Comparison of ENCODE assay signal across 15 cellular contexts in genomic region chr2:105381119-105381668, GRCh38. TPM values are rescaled to one million over a fixed set of nuclear protein-coding genes. Genes with fewer than 3 reads are reported as not detected.
DNase-seq lines count a peak whose midpoint lies in the region; ATAC-seq and TF ChIP-seq lines count a peak whose summit lies in the region.
"Had no signal": no experiment of that assay in that cellular context is flagged by ENCODE, and none has a peak within 500 bp of the region (broad histone marks: within the 10 kb centered on the region; RNA-seq: fewer than 3 reads in every experiment).

No MANE protein-coding gene starts in this region.

- H3K27ac ChIP-seq in SJSA1 (peak overlapping the region; percentile 73), esophagus muscularis mucosa (replicated peaks in 1 of 4) (peak overlapping the region; percentile 33 to 75 (median 60)), neural progenitor cell (no peak overlapping the region), tibial artery (peak overlapping the region; percentile 60 to 67)
- H3K27ac ChIP-seq: body of pancreas had no signal

- peaks cover 98% of the 10 kb centered on the region for H3K36me3 ChIP-seq in SJSA1
- peaks cover 22 to 65% (median 40%) of the 10 kb centered on the region in 4 donors for H3K36me3 ChIP-seq in esophagus muscularis mucosa
- no peaks in the 10 kb centered on the region for H3K36me3 ChIP-seq in neural progenitor cell
- peaks cover 16 to 42% (median 40%) of the 10 kb centered on the region in 3 donors for H3K36me3 ChIP-seq in tibial artery

- DNase-seq in SJSA1 (ENCODE audit: low read depth in 1 of 2, low spot score in 2 of 2) (no peak), esophagus muscularis mucosa (ENCODE audit: extremely low spot score) (no peak), neural progenitor cell (ENCODE audit: low spot score) (no peak), tibial artery (peak in 1 of 2 donors; percentile 48), DMS53 (lab: John Stamatoyannopoulos, UW) (no peak), foreskin fibroblast (no peak), T-cell (no peak)
- no peak for DNase-seq in stimulated activated naive CD4-positive, alpha-beta T cell (lab: John Stamatoyannopoulos, UW)
- DNase-seq: activated CD8-positive, alpha-beta T cell treated with anti-CD3 and anti-CD28 coated beads for 36 hours; activated effector memory CD4-positive, alpha-beta T cell treated with Interleukin-2 at 50 U/mL for 16 hours; body of pancreas; NCI-H1092; NCI-H226; stimulated activated CD4-positive, alpha-beta T cell treated with anti-CD3 and anti-CD28 coated beads, Interleukin-4, amount 100 ng/mL, for 24 hours had no signal

- intact Hi-C loops in esophagus muscularis mucosa (cut with DNase I) (no loop called here), tibial artery (cut with DNase I; ENCODE audit: low total_unique reads) (no loop called here)

- H3K4me3 ChIP-seq in SJSA1, result no peak overlapping the region
- H3K4me3 ChIP-seq in esophagus muscularis mucosa, result no peak overlapping the region
- H3K4me3 ChIP-seq in neural progenitor cell, result no peak overlapping the region
- H3K4me3 ChIP-seq in tibial artery, result no peak overlapping the region
- H3K4me3 ChIP-seq in foreskin fibroblast (ENCODE audit: low read depth in 1 of 2, low read length in 2 of 2), result no peak overlapping the region
- H3K4me3 ChIP-seq: body of pancreas had no signal

- POLR2A ChIA-PET in T-cell (lab: Charles Lee), result no interaction called here

- CTCF ChIA-PET in T-cell (lab: Charles Lee), result interaction anchor here in 1 of 2 donors (0.8 kb wide), 1 partner anchor 140 kb away, joined by 3 read pairs; no protein-coding TSS in a partner anchor

- 87% methylated on average over 9 of the region's 13 CpGs for WGBS in esophagus muscularis mucosa

- ATAC-seq in T-cell (replicated peaks in 1 of 4), result no peak
- ATAC-seq: activated CD8-positive, alpha-beta T cell treated with anti-CD3 and anti-CD28 coated beads for 36 hours; body of pancreas had no signal

- no peaks in the 10 kb centered on the region for H3K9me3 ChIP-seq in SJSA1 (replicated peaks)
- H3K9me3 ChIP-seq in esophagus muscularis mucosa, result no peaks in the 10 kb centered on the region
- no peaks in the 10 kb centered on the region for H3K9me3 ChIP-seq in neural progenitor cell (ENCODE audit: low read depth)
- H3K9me3 ChIP-seq in tibial artery, result no peaks in the 10 kb centered on the region
- H3K9me3 ChIP-seq: body of pancreas had no signal

- H3K9me3 Mint-ChIP-seq in neural progenitor cell (no peaks in the 10 kb centered on the region), T-cell (no peaks in the 10 kb centered on the region)
- H3K9me3 Mint-ChIP-seq: activated CD8-positive, alpha-beta T cell treated with anti-CD3 and anti-CD28 coated beads for 36 hours; IgD-negative memory B cell had no signal

- H3K79me2 ChIP-seq in neural progenitor cell (ENCODE audit: low read depth), result no peaks in the 10 kb centered on the region

- TF ChIP-seq POLR2A in esophagus muscularis mucosa (IDR thresholded peaks at IDR 0.05; ENCODE audit: low read depth), result no peak

- no peaks in the 10 kb centered on the region for H3F3A ChIP-seq in neural progenitor cell (ENCODE audit: low read depth)

- TF ChIP-seq CTCF in esophagus muscularis mucosa (IDR thresholded peaks at IDR 0.05), result no peak
- TF ChIP-seq CTCF in neural progenitor cell (IDR thresholded peaks at IDR 0.05), result no peak
- TF ChIP-seq CTCF in tibial artery (IDR thresholded peaks at IDR 0.05), result no peak
- no peak for TF ChIP-seq CTCF in foreskin fibroblast (IDR thresholded peaks at IDR 0.05; ENCODE audit: low read depth, low read length)

- peaks cover 60% of the 10 kb centered on the region for H3K4me1 ChIP-seq in SJSA1 (replicated peaks)
- H3K4me1 ChIP-seq in esophagus muscularis mucosa, result peaks cover 41 to 76% (median 45%) of the 10 kb centered on the region in 4 donors
- H3K4me1 ChIP-seq in neural progenitor cell, result no peaks in the 10 kb centered on the region
- peaks cover 0 to 61% (median 18%) of the 10 kb centered on the region in 4 donors for H3K4me1 ChIP-seq in tibial artery
- H3K4me1 ChIP-seq: body of pancreas had no signal

- H3K4me1 Mint-ChIP-seq in neural progenitor cell (no peaks in the 10 kb centered on the region), T-cell (peaks cover 0 to 4% (median 3%) of the 10 kb centered on the region in 3 donors)
- H3K4me1 Mint-ChIP-seq: IgD-negative memory B cell had no signal

- no peak overlapping the region for H2AFZ ChIP-seq in neural progenitor cell (replicated peaks)

- H3K27ac Mint-ChIP-seq in neural progenitor cell (no peak overlapping the region), T-cell (peak overlapping the region in 1 of 2 donors; percentile 58)
- H3K27ac Mint-ChIP-seq: activated CD8-positive, alpha-beta T cell treated with anti-CD3 and anti-CD28 coated beads for 36 hours had no signal

- H3K27me3 Mint-ChIP-seq in neural progenitor cell (ENCODE audit: insufficient read depth, low read depth) (peaks cover 4% of the 10 kb centered on the region), T-cell (no peaks in the 10 kb centered on the region)
- H3K27me3 Mint-ChIP-seq: activated CD8-positive, alpha-beta T cell treated with anti-CD3 and anti-CD28 coated beads for 36 hours had no signal

- H4K20me1 ChIP-seq in neural progenitor cell (ENCODE audit: low read depth), result no peaks in the 10 kb centered on the region

- no peak overlapping the region for H3K4me2 ChIP-seq in neural progenitor cell

- no peak overlapping the region for H3K9ac ChIP-seq in neural progenitor cell

- no peak for TF ChIP-seq EP300 in esophagus muscularis mucosa (IDR thresholded peaks at IDR 0.05)

- H3K36me3 Mint-ChIP-seq in neural progenitor cell, result peaks cover 40% of the 10 kb centered on the region
- H3K36me3 Mint-ChIP-seq in T-cell, result no peaks in the 10 kb centered on the region

- no peaks in the 10 kb centered on the region for H3K27me3 ChIP-seq in SJSA1 (replicated peaks)
- no peaks in the 10 kb centered on the region for H3K27me3 ChIP-seq in esophagus muscularis mucosa
- no peaks in the 10 kb centered on the region for H3K27me3 ChIP-seq in neural progenitor cell
- H3K27me3 ChIP-seq in tibial artery, result no peaks in the 10 kb centered on the region
- H3K27me3 ChIP-seq: body of pancreas had no signal

- H3K4me3 Mint-ChIP-seq in neural progenitor cell (peak overlapping the region; percentile 39), T-cell (no peak overlapping the region)
- H3K4me3 Mint-ChIP-seq: activated CD8-positive, alpha-beta T cell treated with anti-CD3 and anti-CD28 coated beads for 36 hours had no signal

RNA-seq across cellular contexts. Expression of gene FHL2, which starts 17.7 kb away (rescaled TPM):
- 156 and 190 TPM in 2 replicates for total RNA-seq in SJSA1 (2014; rRNA removed; shearing (Covaris generic))
- 100 to 1,000 TPM in 1 of 4 donors, 10 to 100 TPM in 3; 81.8 to 114 (median 87.9) TPM for total RNA-seq in esophagus muscularis mucosa
- total RNA-seq in neural progenitor cell (ENCODE audit: low replicate concordance), result 17.8 and 20.7 TPM in 2 replicates
- 1 to 10 TPM in 4 of 5 donors, under 1 TPM in 1; 0.56 to 1.2 (median 1.1) TPM for total RNA-seq in T-cell

RNA-seq across cellular contexts. Expression of gene C2orf49, which starts 43.9 kb away (rescaled TPM):
- total RNA-seq in SJSA1 (2014; rRNA removed; shearing (Covaris generic)), result 18.6 and 19.6 TPM in 2 replicates
- total RNA-seq in esophagus muscularis mucosa (10 to 100 TPM; 16.4 to 19.5 (median 17.7) TPM), neural progenitor cell (ENCODE audit: low replicate concordance) (29.7 and 42.9 TPM in 2 replicates), T-cell (10 to 100 TPM; 19.3 to 27.1 (median 21.4) TPM)

RNA-seq across cellular contexts. Expression of gene TGFBRAP1, which starts 51.7 kb away (rescaled TPM):
- total RNA-seq in SJSA1 (2014; rRNA removed; shearing (Covaris generic)), result 16.5 and 25.8 TPM in 2 replicates
- 10 to 100 TPM; 20.8 to 34.4 (median 27.9) TPM for total RNA-seq in esophagus muscularis mucosa
- 13.8 and 14.0 TPM in 2 replicates for total RNA-seq in neural progenitor cell (ENCODE audit: low replicate concordance)
- 10 to 100 TPM; 21.4 to 23.3 (median 21.8) TPM for total RNA-seq in T-cell
